ENCODE assay signal across 34 cellular contexts in genomic region chr5:181212080-181212479, GRCh38.
"Had no signal": no experiment of that assay in that cellular context is flagged by ENCODE, and none has a peak within 500 bp of the region (broad histone marks: within the 10 kb centered on the region; RNA-seq: fewer than 3 reads in every experiment).

No MANE protein-coding gene starts in this region.

- H3K4me3 ChIP-seq: MG63, PC-9, SJCRH30, SK-N-MC had no signal

- ATAC-seq: activated naive CD8-positive, alpha-beta T cell treated with anti-CD3 and anti-CD28 coated beads, Interleukin-2, amount 50 U/mL, for 24 hours; activated T-cell treated with anti-CD3 and anti-CD28 coated beads, Interleukin-2, amount 50 U/mL, for 72 hours; activated T-helper 17 cell treated with anti-CD3 and anti-CD28 coated beads, Interleukin-2, amount 50 U/mL, for 72 hours had no signal

- H3K27ac ChIP-seq: PC-9, RWPE1, SJCRH30, SK-N-MC, WERI-Rb-1 had no signal

- H3K4me3 Mint-ChIP-seq: activated CD4-positive, alpha-beta memory T cell treated with anti-CD3 and anti-CD28 coated beads, Interleukin-2, amount 10 ng/mL, durations not matched to agents 7 days and 5 days; activated naive CD4-positive, alpha-beta T cell treated with anti-CD3 and anti-CD28 coated beads, Interleukin-2, amount 50 U/mL, for 24 hours; activated naive CD8-positive, alpha-beta T cell treated with anti-CD3 and anti-CD28 coated beads, Interleukin-2, amount 50 U/mL, for 24 hours; activated T-cell treated with anti-CD3 and anti-CD28 coated beads, Interleukin-2, amount 50 U/mL, for 72 hours; activated T-helper 17 cell treated with anti-CD3 and anti-CD28 coated beads, Interleukin-2, amount 50 U/mL, for 72 hours had no signal

- H3K36me3 ChIP-seq: MG63, SJCRH30, WERI-Rb-1 had no signal

- H3K27me3 ChIP-seq: MG63, SJCRH30 had no signal

- H3K36me3 Mint-ChIP-seq: activated naive CD4-positive, alpha-beta T cell treated with anti-CD3 and anti-CD28 coated beads, Interleukin-2, amount 50 U/mL, for 24 hours; brain had no signal

- H3K9me3 Mint-ChIP-seq: activated CD4-positive, alpha-beta memory T cell treated with anti-CD3 and anti-CD28 coated beads, Interleukin-2, amount 10 ng/mL, durations not matched to agents 7 days and 5 days; activated naive CD4-positive, alpha-beta T cell treated with anti-CD3 and anti-CD28 coated beads, Interleukin-2, amount 50 U/mL, for 24 hours; activated naive CD8-positive, alpha-beta T cell treated with anti-CD3 and anti-CD28 coated beads, Interleukin-2, amount 50 U/mL, for 24 hours; activated T-helper 17 cell treated with anti-CD3 and anti-CD28 coated beads, Interleukin-2, amount 50 U/mL, for 72 hours had no signal

- H3K9me3 ChIP-seq: MG63, SJCRH30 had no signal

- H3K4me1 ChIP-seq: SJCRH30 had no signal

- DNase-seq: activated CD4-positive, alpha-beta memory T cell treated with anti-CD3 and anti-CD28 coated beads, Interleukin-2, amount 10 ng/mL, durations not matched to agents 7 days and 5 days; activated CD4-positive, alpha-beta T cell treated with anti-CD3 and anti-CD28 coated beads for 1 hour; activated CD4-positive, alpha-beta T cell treated with anti-CD3 and anti-CD28 coated beads for 48 hours; activated CD4-positive, CD25-positive, alpha-beta regulatory T cell; activated CD8-positive, alpha-beta memory T cell treated with anti-CD3 and anti-CD28 coated beads for 24 hours; activated effector memory CD4-positive, alpha-beta T cell treated with anti-CD3 and anti-CD28 coated beads, Interleukin-2, amount 50 U/mL, for 16 hours; activated naive CD4-positive, alpha-beta T cell treated with Interleukin-2 at 50 U/mL for 16 hours; activated naive CD8-positive, alpha-beta T cell treated with anti-CD3 and anti-CD28 coated beads, Interleukin-2, amount 50 U/mL, for 24 hours; activated T-cell treated with anti-CD3 and anti-CD28 coated beads, Interleukin-2, amount 50 U/mL, for 1 hour; activated T-cell treated with anti-CD3 and anti-CD28 coated beads, Interleukin-2, amount 50 U/mL, for 72 hours; anterior cingulate cortex; central memory CD4-positive, alpha-beta T cell; Kasumi-1; KG1; MG63; MV-4-11; NCI-H1092; NCI-H1436 treated with DMSO at 0.1 percent for 48 hours; NCI-H1694 treated with DMSO at 0.1 percent for 48 hours; NCI-H2029; NCI-H345; NCI-H524 treated with DMSO at 0.1 percent for 48 hours; NCI-H748 treated with DMSO at 0.1 percent for 48 hours; NK-92 treated with Interleukin-12 subunit alpha and Interleukin-12 subunit beta, amount 100 ng/mL, for 24 hours; PC-9; SHP77; SJCRH30; T1000; WERI-Rb-1 had no signal

- H3K27me3 Mint-ChIP-seq: activated T-helper 17 cell treated with anti-CD3 and anti-CD28 coated beads, Interleukin-2, amount 50 U/mL, for 72 hours had no signal

- H3K27ac Mint-ChIP-seq: activated CD4-positive, alpha-beta memory T cell treated with anti-CD3 and anti-CD28 coated beads, Interleukin-2, amount 10 ng/mL, durations not matched to agents 7 days and 5 days; activated naive CD4-positive, alpha-beta T cell treated with anti-CD3 and anti-CD28 coated beads, Interleukin-2, amount 50 U/mL, for 24 hours; activated naive CD8-positive, alpha-beta T cell treated with anti-CD3 and anti-CD28 coated beads, Interleukin-2, amount 50 U/mL, for 24 hours; activated T-cell treated with anti-CD3 and anti-CD28 coated beads, Interleukin-2, amount 50 U/mL, for 72 hours; activated T-helper 17 cell treated with anti-CD3 and anti-CD28 coated beads, Interleukin-2, amount 50 U/mL, for 72 hours had no signal
